7 cellular contexts compared by ENCODE assay signal in genomic region chr2:71136174-71136573, GRCh38.
"Had no signal": no experiment of that assay in that cellular context is flagged by ENCODE, and none has a peak within 500 bp of the region (broad histone marks: within the 10 kb centered on the region; RNA-seq: fewer than 3 reads in every experiment).

No MANE protein-coding gene starts in this region.

- H3K4me3 Mint-ChIP-seq: IgD-negative memory B cell had no signal

- H3K27me3 Mint-ChIP-seq: IgD-negative memory B cell had no signal

- ATAC-seq: K562 had no signal

- H3K27ac ChIP-seq: HL-60 had no signal

- FAIRE-seq: HTR-8/SVneo, K562 had no signal

- DNase-seq: IMR-90, KBM-7, KG1 had no signal

- H3K9me3 Mint-ChIP-seq: IgD-negative memory B cell had no signal

- H3K4me3 ChIP-seq: K562 had no signal
